Comparison of ENCODE assay signal across 21 cellular contexts in the genomic region with DNA sequence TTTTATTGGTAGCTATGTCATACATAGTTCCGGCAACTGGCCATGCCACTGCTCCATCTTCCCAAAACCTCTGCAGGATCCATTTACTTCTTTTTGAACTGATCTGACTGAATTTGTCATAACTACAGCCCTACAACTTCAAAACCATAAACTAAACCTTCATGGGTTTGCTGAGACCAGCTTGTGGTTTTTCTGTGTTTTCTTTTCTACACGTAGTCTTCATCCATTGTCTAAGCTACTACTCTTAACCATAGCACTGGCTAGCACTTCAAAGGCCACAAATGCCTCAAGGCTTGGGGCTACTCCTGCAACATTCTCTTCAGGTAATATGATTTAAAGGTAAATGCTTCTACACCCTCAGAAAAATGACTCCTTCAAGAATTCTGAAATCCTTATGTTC. TPM values are rescaled to one million over a fixed set of nuclear protein-coding genes. Genes with fewer than 3 reads are reported as not detected.
DNase-seq lines count a peak whose midpoint lies in the region; ATAC-seq, FAIRE-seq and TF ChIP-seq lines count a peak whose summit lies in the region.
"Had no signal": no experiment of that assay in that cellular context is flagged by ENCODE, and none has a peak within 500 bp of the region (broad histone marks: within the 10 kb centered on the region; RNA-seq: fewer than 3 reads in every experiment).

No MANE protein-coding gene starts in this region.

- H3K9me3 Mint-ChIP-seq in activated naive CD4-positive, alpha-beta T cell treated with anti-CD3 and anti-CD28 coated beads, Interleukin-2, amount 50 U/mL, for 24 hours = no peaks in the 10 kb centered on the region
- peaks cover 6% of the 10 kb centered on the region for H3K9me3 Mint-ChIP-seq in astrocyte (ENCODE audit: unreplicated experiment)
- peaks cover 11 to 25% of the 10 kb centered on the region in 2 donors for H3K9me3 Mint-ChIP-seq in stimulated activated naive CD8-positive, alpha-beta T cell treated with anti-CD3 and anti-CD28 coated beads, Interleukin-15, amount 100 ng/mL, for 72 hours

- no peaks in the 10 kb centered on the region for H4K20me1 ChIP-seq in PC-3 (ENCODE audit: low read length)
- H4K20me1 ChIP-seq in astrocyte (ENCODE audit: insufficient read depth, low read length) = no peaks in the 10 kb centered on the region

- BruUV-seq in PC-3 (replicated peaks; lab: Mats Ljungman, UMichigan) = no TSS peak

- no peaks in the 10 kb centered on the region for H3K27me3 Mint-ChIP-seq in activated naive CD4-positive, alpha-beta T cell treated with anti-CD3 and anti-CD28 coated beads, Interleukin-2, amount 50 U/mL, for 24 hours
- H3K27me3 Mint-ChIP-seq in astrocyte (ENCODE audit: low read depth, unreplicated experiment) = peaks cover 7% of the 10 kb centered on the region
- no peaks in the 10 kb centered on the region for H3K27me3 Mint-ChIP-seq in stimulated activated naive CD8-positive, alpha-beta T cell treated with anti-CD3 and anti-CD28 coated beads, Interleukin-15, amount 100 ng/mL, for 72 hours

- no peaks in the 10 kb centered on the region for H3K4me1 ChIP-seq in PC-3 (ENCODE audit: insufficient read depth, low read length)
- no peaks in the 10 kb centered on the region for H3K4me1 ChIP-seq in astrocyte (ENCODE audit: insufficient read depth, low read length)
- H3K4me1 ChIP-seq: right lobe of liver, stomach, upper lobe of left lung had no signal

- H3K4me3 ChIP-seq in PC-3 (ENCODE audit: low read length) = no peak overlapping the region
- H3K4me3 ChIP-seq in astrocyte (ENCODE audit: insufficient read depth, low read depth, low read length) = no peak overlapping the region
- H3K4me3 ChIP-seq: right lobe of liver, stomach, upper lobe of left lung had no signal

- no peak for TF ChIP-seq CTCF in PC-3 (conservative IDR thresholded peaks at IDR 0.05; ENCODE audit: low read depth, low read length)
- TF ChIP-seq CTCF in astrocyte (IDR thresholded peaks at IDR 0.05; ENCODE audit: insufficient read depth, low read depth, low read length) = no peak

- no peaks in the 10 kb centered on the region for H3K27me3 ChIP-seq in PC-3 (ENCODE audit: low read length)
- H3K27me3 ChIP-seq in astrocyte (ENCODE audit: insufficient read depth, low read length) = no peaks in the 10 kb centered on the region
- H3K27me3 ChIP-seq: right lobe of liver, stomach, upper lobe of left lung had no signal

- no peak overlapping the region for H2AFZ ChIP-seq in PC-3 (ENCODE audit: low read length)
- no peak overlapping the region for H2AFZ ChIP-seq in astrocyte (ENCODE audit: low read depth, low read length)

- no peak overlapping the region for H3K9ac ChIP-seq in PC-3 (ENCODE audit: low read length)
- no peak overlapping the region for H3K9ac ChIP-seq in astrocyte (ENCODE audit: low read length)

- intact Hi-C loops in PC-3 (cut with micrococcal nuclease) = no loop called here

- H3K36me3 ChIP-seq in PC-3 (ENCODE audit: low read depth, low read length) (no peaks in the 10 kb centered on the region), astrocyte (ENCODE audit: insufficient read depth, low read length) (no peaks in the 10 kb centered on the region)
- H3K36me3 ChIP-seq: right lobe of liver, stomach, upper lobe of left lung had no signal

- no peak overlapping the region for H3K4me2 ChIP-seq in PC-3 (ENCODE audit: low read length)
- no peak overlapping the region for H3K4me2 ChIP-seq in astrocyte (ENCODE audit: low read length)

- ATAC-seq in PC-3 (no peak), GM21528 (IDR thresholded peaks at IDR 0.05; ENCODE audit: low FRiP score, unreplicated experiment) (no peak), HG03159 (IDR thresholded peaks at IDR 0.05; ENCODE audit: unreplicated experiment) (no peak)
- peak; percentile 91 for ATAC-seq in stimulated activated naive CD8-positive, alpha-beta T cell treated with anti-CD3 and anti-CD28 coated beads, Interleukin-15, amount 100 ng/mL, for 72 hours
- ATAC-seq: Panc1, right lobe of liver had no signal

- POLR2A ChIA-PET in PC-3 (lab: Charles Lee; ENCODE audit: unreplicated experiment) = interaction anchor here (0.6 kb wide), 1 partner anchor 58 kb away, joined by 3 read pairs; no protein-coding TSS in a partner anchor

- peaks cover 61% of the 10 kb centered on the region for H3K4me1 Mint-ChIP-seq in activated naive CD4-positive, alpha-beta T cell treated with anti-CD3 and anti-CD28 coated beads, Interleukin-2, amount 50 U/mL, for 24 hours
- peaks cover 7% of the 10 kb centered on the region for H3K4me1 Mint-ChIP-seq in astrocyte (ENCODE audit: low read depth, unreplicated experiment)
- H3K4me1 Mint-ChIP-seq in stimulated activated naive CD8-positive, alpha-beta T cell treated with anti-CD3 and anti-CD28 coated beads, Interleukin-15, amount 100 ng/mL, for 72 hours = peaks cover 59% of the 10 kb centered on the region
- H3K4me1 Mint-ChIP-seq: endodermal cell had no signal

- H3K79me2 ChIP-seq in PC-3 (ENCODE audit: low read length) (no peaks in the 10 kb centered on the region), astrocyte (ENCODE audit: insufficient read depth, low read length) (no peaks in the 10 kb centered on the region)

- H3K9me3 ChIP-seq in PC-3 (ENCODE audit: low read length) = no peaks in the 10 kb centered on the region
- H3K9me3 ChIP-seq in astrocyte (ENCODE audit: insufficient read depth, low read depth, low read length) = no peaks in the 10 kb centered on the region
- H3K9me3 ChIP-seq: right lobe of liver, stomach, upper lobe of left lung had no signal

- H3F3A ChIP-seq in PC-3 (ENCODE audit: low read length, unreplicated experiment) = no peaks in the 10 kb centered on the region

- CTCF ChIA-PET in PC-3 (lab: Charles Lee) = no interaction called here

- H3K4me3 Mint-ChIP-seq in activated naive CD4-positive, alpha-beta T cell treated with anti-CD3 and anti-CD28 coated beads, Interleukin-2, amount 50 U/mL, for 24 hours = no peak overlapping the region
- H3K4me3 Mint-ChIP-seq in astrocyte (ENCODE audit: unreplicated experiment) = no peak overlapping the region
- peak overlapping the region in 1 of 2 donors; percentile 46 for H3K4me3 Mint-ChIP-seq in stimulated activated naive CD8-positive, alpha-beta T cell treated with anti-CD3 and anti-CD28 coated beads, Interleukin-15, amount 100 ng/mL, for 72 hours
- H3K4me3 Mint-ChIP-seq: endodermal cell had no signal

- no peaks in the 10 kb centered on the region for H3K9me2 ChIP-seq in PC-3 (replicated peaks; ENCODE audit: low read length)

- H3K36me3 Mint-ChIP-seq in activated naive CD4-positive, alpha-beta T cell treated with anti-CD3 and anti-CD28 coated beads, Interleukin-2, amount 50 U/mL, for 24 hours = peaks cover 3% of the 10 kb centered on the region
- H3K36me3 Mint-ChIP-seq in astrocyte (ENCODE audit: low read depth, unreplicated experiment) = no peaks in the 10 kb centered on the region

- FAIRE-seq in astrocyte (lab: Jason Lieb, UNC) = no peak

- H3K27ac ChIP-seq in PC-3 (ENCODE audit: low read length) (no peak overlapping the region), astrocyte (ENCODE audit: low read depth, low read length) (no peak overlapping the region)
- H3K27ac ChIP-seq: right lobe of liver, stomach, upper lobe of left lung had no signal

- no peak for DNase-seq in activated naive CD4-positive, alpha-beta T cell treated with Interleukin-2 at 50 U/mL for 16 hours
- DNase-seq in PC-3 (peak; percentile 35), astrocyte (ENCODE audit: low read depth) (no peak), NCI-H226 (no peak)
- no peak for DNase-seq in stimulated activated naive CD8-positive, alpha-beta T cell treated with anti-CD3 and anti-CD28 coated beads, Interleukin-15, amount 100 ng/mL, for 72 hours
- DNase-seq: ACHN; activated CD4-positive, alpha-beta T cell treated with anti-CD3 and anti-CD28 coated beads for 48 hours; activated T-cell treated with anti-CD3 and anti-CD28 coated beads, Interleukin-2, amount 50 U/mL, for 48 hours; anterior cingulate cortex; DMS79 treated with DMSO at 0.1 percent for 48 hours; endodermal cell; Karpas-422; NCI-H1436 treated with DMSO at 0.1 percent for 48 hours; NCI-H82; right lobe of liver; stomach; upper lobe of left lung had no signal

- H3K27ac Mint-ChIP-seq in activated naive CD4-positive, alpha-beta T cell treated with anti-CD3 and anti-CD28 coated beads, Interleukin-2, amount 50 U/mL, for 24 hours = peak overlapping the region; percentile 55
- H3K27ac Mint-ChIP-seq in astrocyte (ENCODE audit: unreplicated experiment) = peak overlapping the region; percentile 22
- no peak overlapping the region for H3K27ac Mint-ChIP-seq in stimulated activated naive CD8-positive, alpha-beta T cell treated with anti-CD3 and anti-CD28 coated beads, Interleukin-15, amount 100 ng/mL, for 72 hours
- H3K27ac Mint-ChIP-seq: endodermal cell had no signal

RNA-seq across cellular contexts. Expression of a gene that starts 9.0 kb away (rescaled TPM):
- total RNA-seq in PC-3 (2014; rRNA removed) (19.0 and 26.4 TPM in 2 replicates), astrocyte (70.1 and 79.1 TPM in 2 replicates)

Comparison
In these comparisons a context has a peak if more than half of its experiments do, and no peak if none do; other contexts are left out.
1. H3K27ac Mint-ChIP-seq: peak in activated naive CD4-positive, alpha-beta T cell treated with anti-CD3 and anti-CD28 coated beads, Interleukin-2, amount 50 U/mL, for 24 hours (single experiment) and astrocyte (single experiment); none in stimulated activated naive CD8-positive, alpha-beta T cell treated with anti-CD3 and anti-CD28 coated beads, Interleukin-15, amount 100 ng/mL, for 72 hours (0 of 2).